Comparison of ENCODE assay signal across 8 cellular contexts in genomic region chr1:205631010-205631726, GRCh38. TPM values are rescaled to one million over a fixed set of nuclear protein-coding genes. Genes with fewer than 3 reads are reported as not detected.
DNase-seq lines count a peak whose midpoint lies in the region; ATAC-seq lines count a peak whose summit lies in the region.

No MANE protein-coding gene starts in this region.

- peak overlapping the region; percentile 87 for H4K8ac ChIP-seq in mesenchymal stem cell (ENCODE audit: low read length)

- peaks cover 27% of the 10 kb centered on the region for H3K4me1 ChIP-seq in effector memory CD4-positive, alpha-beta T cell (ENCODE audit: control insufficient read depth, insufficient read depth, low read length, poor library complexity, severe bottlenecking)
- H3K4me1 ChIP-seq in mesenchymal stem cell (ENCODE audit: control insufficient read depth, insufficient read depth, low read depth, low read length): peaks cover 5% of the 10 kb centered on the region

- peak overlapping the region; percentile 89 for H4K91ac ChIP-seq in mesenchymal stem cell (ENCODE audit: low read length)

- peak overlapping the region; percentile 89 for H3K27ac ChIP-seq in effector memory CD4-positive, alpha-beta T cell (ENCODE audit: insufficient read depth, low read length, poor library complexity, severe bottlenecking)
- peak overlapping the region; percentile 99 for H3K27ac ChIP-seq in mesenchymal stem cell (ENCODE audit: low read length, poor library complexity, severe bottlenecking)

- peak overlapping the region; percentile 99 for H2BK5ac ChIP-seq in mesenchymal stem cell (ENCODE audit: low read depth, low read length, poor library complexity, severe bottlenecking)

- H2BK15ac ChIP-seq in mesenchymal stem cell (ENCODE audit: low read depth, poor library complexity, severe bottlenecking): peak overlapping the region; percentile 99

- H3K79me1 ChIP-seq in mesenchymal stem cell (replicated peaks; ENCODE audit: low read length, poor library complexity, severe bottlenecking): no peaks in the 10 kb centered on the region

- DNase-seq in COLO829 (ENCODE audit: low spot score): peak; percentile 44
- DNase-seq in HT-29 (ENCODE audit: low spot score): peak; percentile 82
- peak; percentile 28 for DNase-seq in NK-92 (lab: John Stamatoyannopoulos, UW; ENCODE audit: unreplicated experiment)
- peak; percentile 87 for DNase-seq in activated CD8-positive, alpha-beta memory T cell treated with anti-CD3 and anti-CD28 coated beads for 24 hours
- peak; percentile 75 to 77 (median 76) for DNase-seq in effector memory CD4-positive, alpha-beta T cell
- peak; percentile 87 for DNase-seq in mesenchymal stem cell
- DNase-seq in stimulated activated CD8-positive, alpha-beta memory T cell treated with anti-CD3 and anti-CD28 coated beads, Interleukin-15, amount 100 ng/mL, for 1 hour (ENCODE audit: low read depth): peak; percentile 46

- H3K14ac ChIP-seq in mesenchymal stem cell (ENCODE audit: low read length in 2 of 2): peak overlapping the region; percentile 81 to 86

- peak overlapping the region; percentile 87 for H3K4me3 ChIP-seq in effector memory CD4-positive, alpha-beta T cell (ENCODE audit: insufficient read depth, low read depth, low read length, poor library complexity, severe bottlenecking)
- H3K4me3 ChIP-seq in mesenchymal stem cell (ENCODE audit: insufficient read depth in 1 of 2, low read depth in 1 of 2, low read length in 2 of 2): peak overlapping the region; percentile 91 to 97

- peak overlapping the region; percentile 81 to 97 for H3K4ac ChIP-seq in mesenchymal stem cell (ENCODE audit: low read depth in 1 of 2, low read length in 2 of 2)

- H2BK120ac ChIP-seq in mesenchymal stem cell (ENCODE audit: low read depth, low read length): peak overlapping the region; percentile 95

- H2BK12ac ChIP-seq in mesenchymal stem cell (ENCODE audit: low read length in 2 of 2): peak overlapping the region in 1 of 2 experiments; percentile 52

- H3K36me3 ChIP-seq in effector memory CD4-positive, alpha-beta T cell (ENCODE audit: control insufficient read depth, insufficient read depth, low read length): no peaks in the 10 kb centered on the region
- H3K36me3 ChIP-seq in mesenchymal stem cell (ENCODE audit: control insufficient read depth in 1 of 2, insufficient read depth in 2 of 2, low read depth in 1 of 2, low read length in 2 of 2): no peaks in the 10 kb centered on the region

- ATAC-seq in GM21367 (IDR thresholded peaks at IDR 0.05; ENCODE audit: unreplicated experiment): peak; percentile 49

- peak overlapping the region; percentile 17 to 90 for H3K23ac ChIP-seq in mesenchymal stem cell (ENCODE audit: low read length in 2 of 2)

- H3K9ac ChIP-seq in mesenchymal stem cell (ENCODE audit: low read length): peak overlapping the region; percentile 99

- H3K27me3 ChIP-seq in effector memory CD4-positive, alpha-beta T cell (replicated peaks; ENCODE audit: control insufficient read depth, insufficient read depth, low read length, poor library complexity, severe bottlenecking): no peaks in the 10 kb centered on the region
- no peaks in the 10 kb centered on the region for H3K27me3 ChIP-seq in mesenchymal stem cell (ENCODE audit: control insufficient read depth in 1 of 2, insufficient read depth in 1 of 2, low read length in 2 of 2)

- peak overlapping the region; percentile 96 to 98 for H3K18ac ChIP-seq in mesenchymal stem cell (ENCODE audit: low read depth in 1 of 2, low read length in 2 of 2)

- peak overlapping the region; percentile 89 for H2AFZ ChIP-seq in mesenchymal stem cell (ENCODE audit: low read depth, low read length)

- H2AK5ac ChIP-seq in mesenchymal stem cell (ENCODE audit: low read length, severe bottlenecking): no peak overlapping the region

- H3K4me2 ChIP-seq in mesenchymal stem cell (ENCODE audit: low read length, poor library complexity, severe bottlenecking): peak overlapping the region; percentile 73

- H3K9me3 ChIP-seq in effector memory CD4-positive, alpha-beta T cell (ENCODE audit: control insufficient read depth, low read length): no peaks in the 10 kb centered on the region
- no peaks in the 10 kb centered on the region for H3K9me3 ChIP-seq in mesenchymal stem cell (ENCODE audit: control insufficient read depth, low read length)

- under 1% methylated on average over 47 of the region's 73 CpGs for WGBS in mesenchymal stem cell

RNA-seq across cellular contexts. Expression of gene ELK4, which starts 0.6 kb away (rescaled TPM):
- 6.5 and 7.6 TPM in 2 replicates for total RNA-seq in HT-29 (2014; rRNA removed; shearing (Covaris generic))
- polyA plus RNA-seq in mesenchymal stem cell (2013, experiment 1 of 2): 12.7 TPM
- polyA plus RNA-seq in mesenchymal stem cell (2013, experiment 2 of 2): 12.6 TPM

RNA-seq across cellular contexts. Expression of gene SLC45A3, which starts 49.1 kb away (rescaled TPM):
- 56.7 and 59.6 TPM in 2 replicates for total RNA-seq in HT-29 (2014; rRNA removed; shearing (Covaris generic))
- 4.2 TPM for polyA plus RNA-seq in mesenchymal stem cell (2013, experiment 1 of 2)
- 4.5 TPM for polyA plus RNA-seq in mesenchymal stem cell (2013, experiment 2 of 2)

Comparison
In these comparisons a context has a peak if more than half of its experiments do, and no peak if none do; other contexts are left out.
1. Peak in every context shown above with its lines: DNase-seq, ATAC-seq, H3K4me3 ChIP-seq and H3K27ac ChIP-seq.
2. DNase-seq: peak in every context shown above with its lines; median percentile 87 in activated CD8-positive, alpha-beta memory T cell treated with anti-CD3 and anti-CD28 coated beads for 24 hours; 87 in mesenchymal stem cell; 82 in HT-29; 76 in effector memory CD4-positive, alpha-beta T cell; 46 in stimulated activated CD8-positive, alpha-beta memory T cell treated with anti-CD3 and anti-CD28 coated beads, Interleukin-15, amount 100 ng/mL, for 1 hour; 44 in COLO829; 28 in NK-92.